ENCODE assay signal across 12 cellular contexts in genomic region chr6:4069199-4069598, GRCh38. TPM values are rescaled to one million over a fixed set of nuclear protein-coding genes. Genes with fewer than 3 reads are reported as not detected.
"Had no signal": no experiment of that assay in that cellular context is flagged by ENCODE, and none has a peak within 500 bp of the region (broad histone marks: within the 10 kb centered on the region; RNA-seq: fewer than 3 reads in every experiment).

No MANE protein-coding gene starts in this region.

- H2AFZ ChIP-seq: GM23248 had no signal

- H3K4me2 ChIP-seq: KMS-11 had no signal

- H3K4me3 ChIP-seq: GM23248, HAP-1 had no signal

- H3K9me3 ChIP-seq: HAP-1 had no signal

- FAIRE-seq: HTR-8/SVneo had no signal

- H3K27ac Mint-ChIP-seq: HFFc6 had no signal

- H3K9ac ChIP-seq: GM23248, KMS-11 had no signal

- H3K4me3 Mint-ChIP-seq: HFFc6 had no signal

- DNase-seq: GM23248, GOT3, H7, HFFc6, IMR-90, KBM-7 had no signal

- ATAC-seq: HCT116 had no signal

- H3K9me3 Mint-ChIP-seq: HFFc6 had no signal

- H3K27ac ChIP-seq: GM23248, KMS-11 had no signal

RNA-seq across cellular contexts. Expression of gene FAM217A, which starts 9.7 kb away (rescaled TPM):
- total RNA-seq: GM23248, H4, H7, HFFc6, HT-29, IMR-90 had no signal
- polyA plus RNA-seq: GM23248, IMR-90 had no signal
